32 cellular contexts compared by ENCODE assay signal in the genomic region with DNA sequence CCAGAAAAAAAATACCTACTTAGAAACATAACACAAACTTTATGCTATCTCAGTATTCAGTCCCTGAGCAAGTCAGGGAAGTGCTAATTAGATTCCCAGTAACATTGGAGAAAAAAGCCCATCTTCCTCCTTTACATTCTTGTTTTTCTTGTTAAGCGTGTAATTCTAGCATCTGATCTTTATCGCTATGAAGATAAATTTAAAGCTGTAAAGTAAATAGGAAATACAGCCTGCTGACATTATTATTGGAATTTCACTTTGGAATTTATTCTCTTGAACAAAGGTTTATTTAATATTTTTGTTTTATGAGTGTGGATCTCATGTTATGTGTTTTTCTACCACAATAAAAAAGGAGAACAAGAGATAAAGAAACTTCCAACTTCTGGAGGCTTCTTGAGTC.
"Had no signal": no experiment of that assay in that cellular context is flagged by ENCODE, and none has a peak within 500 bp of the region (broad histone marks: within the 10 kb centered on the region; RNA-seq: fewer than 3 reads in every experiment).

No MANE protein-coding gene starts in this region.

- H3K9me3 Mint-ChIP-seq: activated CD4-positive, alpha-beta memory T cell treated with anti-CD3 and anti-CD28 coated beads, Interleukin-2, amount 10 ng/mL, durations not matched to agents 7 days and 5 days; activated naive CD4-positive, alpha-beta T cell treated with anti-CD3 and anti-CD28 coated beads, Interleukin-2, amount 10 ng/mL, durations not matched to agents 7 days and 5 days; activated naive CD8-positive, alpha-beta T cell treated with anti-CD3 and anti-CD28 coated beads, Interleukin-2, amount 50 U/mL, for 24 hours; T-helper 1 cell treated with Interleukin-12 subunit alpha and Interleukin-12 subunit beta and Interleukin-4 antibody, amounts not matched to agents 30 μg/mL and 1 μg/mL, for 36 hours; T-helper 2 cell treated with Interferon-gamma antibody and Interleukin-4, amounts not matched to agents 5 μg/mL and 100 μg/mL, for 36 hours had no signal

- H3K27me3 Mint-ChIP-seq: activated CD4-positive, alpha-beta memory T cell treated with anti-CD3 and anti-CD28 coated beads, Interleukin-2, amount 10 ng/mL, durations not matched to agents 7 days and 5 days; activated CD8-positive, alpha-beta memory T cell treated with anti-CD3 and anti-CD28 coated beads, Interleukin-2, amount 10 ng/mL, durations not matched to agents 7 days and 5 days; activated naive CD4-positive, alpha-beta T cell treated with anti-CD3 and anti-CD28 coated beads, Interleukin-2, amount 10 ng/mL, durations not matched to agents 7 days and 5 days; activated naive CD8-positive, alpha-beta T cell; activated naive CD8-positive, alpha-beta T cell treated with anti-CD3 and anti-CD28 coated beads, Interleukin-2, amount 50 U/mL, for 24 hours had no signal

- H3K9ac ChIP-seq: SK-N-SH had no signal

- H3K9me2 ChIP-seq: SK-N-SH had no signal

- DNase-seq: activated CD4-positive, alpha-beta memory T cell treated with anti-CD3 and anti-CD28 coated beads, Interleukin-2, amount 10 ng/mL, durations not matched to agents 7 days and 5 days; activated CD4-positive, alpha-beta T cell treated with anti-CD3 and anti-CD28 coated beads for 1 hour; activated CD4-positive, alpha-beta T cell treated with anti-CD3 and anti-CD28 coated beads for 48 hours; activated CD4-positive, CD25-positive, alpha-beta regulatory T cell; activated CD8-positive, alpha-beta memory T cell treated with anti-CD3 and anti-CD28 coated beads for 24 hours; activated CD8-positive, alpha-beta memory T cell treated with anti-CD3 and anti-CD28 coated beads, Interleukin-2, amount 10 ng/mL, durations not matched to agents 7 days and 5 days; activated CD8-positive, alpha-beta memory T cell treated with anti-CD3 and anti-CD28 coated beads, Interleukin-2, amount 50 U/mL, for 48 hours; activated effector memory CD4-positive, alpha-beta T cell treated with Interleukin-2 at 50 U/mL for 16 hours; activated naive CD4-positive, alpha-beta T cell treated with anti-CD3 and anti-CD28 coated beads, Interleukin-2, amount 10 ng/mL, durations not matched to agents 7 days and 5 days; activated naive CD8-positive, alpha-beta T cell treated with anti-CD3 and anti-CD28 coated beads, Interleukin-2, amount 50 U/mL, for 24 hours; activated T-cell treated with anti-CD3 and anti-CD28 coated beads, Interleukin-2, amount 50 U/mL, for 48 hours; anterior cingulate cortex; brain microvascular endothelial cell; central memory CD4-positive, alpha-beta T cell; Karpas-422; KBM-7; MG63; NCI-H1048; NCI-H1105 treated with DMSO at 0.1 percent for 48 hours; NCI-H1436; NCI-H1694; NCI-H1930; NCI-H345; NCI-H524 treated with DMSO at 0.1 percent for 48 hours; NK-92 treated with Interleukin-12 subunit alpha and Interleukin-12 subunit beta, amount 100 ng/mL, for 24 hours; Right ventricle myocardium superior; SK-N-SH; WERI-Rb-1 had no signal

- H3K4me3 Mint-ChIP-seq: activated CD4-positive, alpha-beta memory T cell treated with anti-CD3 and anti-CD28 coated beads, Interleukin-2, amount 10 ng/mL, durations not matched to agents 7 days and 5 days; activated CD8-positive, alpha-beta memory T cell treated with anti-CD3 and anti-CD28 coated beads, Interleukin-2, amount 10 ng/mL, durations not matched to agents 7 days and 5 days; activated naive CD4-positive, alpha-beta T cell treated with anti-CD3 and anti-CD28 coated beads, Interleukin-2, amount 10 ng/mL, durations not matched to agents 7 days and 5 days; activated naive CD8-positive, alpha-beta T cell; activated naive CD8-positive, alpha-beta T cell treated with anti-CD3 and anti-CD28 coated beads, Interleukin-2, amount 50 U/mL, for 24 hours; T-helper 1 cell treated with Interleukin-12 subunit alpha and Interleukin-12 subunit beta and Interleukin-4 antibody, amounts not matched to agents 30 μg/mL and 1 μg/mL, for 36 hours; T-helper 2 cell treated with Interferon-gamma antibody and Interleukin-4, amounts not matched to agents 5 μg/mL and 100 μg/mL, for 36 hours had no signal

- H3K27ac Mint-ChIP-seq: activated CD4-positive, alpha-beta memory T cell treated with anti-CD3 and anti-CD28 coated beads, Interleukin-2, amount 10 ng/mL, durations not matched to agents 7 days and 5 days; activated CD8-positive, alpha-beta memory T cell treated with anti-CD3 and anti-CD28 coated beads, Interleukin-2, amount 10 ng/mL, durations not matched to agents 7 days and 5 days; activated naive CD4-positive, alpha-beta T cell treated with anti-CD3 and anti-CD28 coated beads, Interleukin-2, amount 10 ng/mL, durations not matched to agents 7 days and 5 days; activated naive CD8-positive, alpha-beta T cell; activated naive CD8-positive, alpha-beta T cell treated with anti-CD3 and anti-CD28 coated beads, Interleukin-2, amount 50 U/mL, for 24 hours; T-helper 1 cell treated with Interleukin-12 subunit alpha and Interleukin-12 subunit beta and Interleukin-4 antibody, amounts not matched to agents 30 μg/mL and 1 μg/mL, for 36 hours; T-helper 2 cell treated with Interferon-gamma antibody and Interleukin-4, amounts not matched to agents 5 μg/mL and 100 μg/mL, for 36 hours had no signal

- H3K4me1 Mint-ChIP-seq: activated CD4-positive, alpha-beta memory T cell treated with anti-CD3 and anti-CD28 coated beads, Interleukin-2, amount 10 ng/mL, durations not matched to agents 7 days and 5 days; activated CD8-positive, alpha-beta memory T cell treated with anti-CD3 and anti-CD28 coated beads, Interleukin-2, amount 10 ng/mL, durations not matched to agents 7 days and 5 days; activated naive CD4-positive, alpha-beta T cell treated with anti-CD3 and anti-CD28 coated beads, Interleukin-2, amount 10 ng/mL, durations not matched to agents 7 days and 5 days; activated naive CD8-positive, alpha-beta T cell treated with anti-CD3 and anti-CD28 coated beads, Interleukin-2, amount 50 U/mL, for 24 hours had no signal

- ATAC-seq: activated CD8-positive, alpha-beta memory T cell treated with anti-CD3 and anti-CD28 coated beads, Interleukin-2, amount 10 ng/mL, durations not matched to agents 7 days and 5 days; activated naive CD8-positive, alpha-beta T cell treated with anti-CD3 and anti-CD28 coated beads, Interleukin-2, amount 50 U/mL, for 24 hours had no signal

- H3K4me3 ChIP-seq: MG63, SJSA1 had no signal

- H3K9me3 ChIP-seq: MG63, SJSA1, SK-N-SH had no signal

- H3K4me1 ChIP-seq: SJSA1 had no signal

- H3K27me3 ChIP-seq: brain microvascular endothelial cell, MG63, SJSA1 had no signal

- H3K4me2 ChIP-seq: SK-N-SH had no signal

- H3K27ac ChIP-seq: brain microvascular endothelial cell, SJSA1, WERI-Rb-1 had no signal
